ENCODE assay signal across 9 cellular contexts in genomic region chr20:25539742-25540201, GRCh38. TPM values are rescaled to one million over a fixed set of nuclear protein-coding genes. Genes with fewer than 3 reads are reported as not detected.
DNase-seq lines count a peak whose midpoint lies in the region; ATAC-seq and TF ChIP-seq lines count a peak whose summit lies in the region.
"Had no signal": no experiment of that assay in that cellular context is flagged by ENCODE, and none has a peak within 500 bp of the region (broad histone marks: within the 10 kb centered on the region; RNA-seq: fewer than 3 reads in every experiment).

No MANE protein-coding gene starts in this region.

- DNase-seq in Right ventricle myocardium inferior (ENCODE audit: missing footprints) (no peak), cardiac septum (ENCODE audit: low spot score) (no peak), esophagus squamous epithelium (lab: John Stamatoyannopoulos, UW) (no peak), aorta (no peak), HT-29 (ENCODE audit: low spot score) (no peak), NOMO-1 treated with dmso at 0.1 percent for 144 hours (lab: John Stamatoyannopoulos, UW; ENCODE audit: unreplicated experiment) (no peak)
- no peak for DNase-seq in activated CD4-positive, alpha-beta T cell treated with anti-CD3 and anti-CD28 coated beads for 4 hours
- DNase-seq: activated naive CD8-positive, alpha-beta T cell treated with anti-CD3 and anti-CD28 coated beads, Interleukin-2, amount 50 U/mL, for 24 hours had no signal

- no peak for TF ChIP-seq CTCF in esophagus squamous epithelium (IDR thresholded peaks at IDR 0.05)

- peak overlapping the region in 3 of 4 donors; percentile 35 to 58 (median 39) for H3K4me3 ChIP-seq in esophagus squamous epithelium
- H3K4me3 ChIP-seq in muscle layer of colon (ENCODE audit: low read depth in 1 of 2, low read length in 2 of 2) = peak overlapping the region; percentile 9 to 71
- peak overlapping the region; percentile 47 to 72 for H3K4me3 ChIP-seq in aorta (ENCODE audit: low read length in 2 of 2)

- TF ChIP-seq POLR2A in esophagus squamous epithelium (IDR thresholded peaks at IDR 0.05) = no peak

- H3K36me3 ChIP-seq in esophagus squamous epithelium (no peaks in the 10 kb centered on the region), muscle layer of colon (ENCODE audit: insufficient read depth, low read length) (no peaks in the 10 kb centered on the region), aorta (ENCODE audit: control insufficient read depth in 1 of 2, insufficient read depth in 2 of 2, low read length in 1 of 2) (no peaks in the 10 kb centered on the region)

- H3K9me3 ChIP-seq in esophagus squamous epithelium (no peaks in the 10 kb centered on the region), muscle layer of colon (ENCODE audit: low read length) (no peaks in the 10 kb centered on the region), aorta (ENCODE audit: control insufficient read depth, low read length) (no peaks in the 10 kb centered on the region)

- intact Hi-C loops in Right ventricle myocardium inferior (cut with DNase I) = loop anchor here (5.0 to 10.0 kb wide), 2 partner anchors 55 to 83 kb away; partner anchors contain the start of gene NANP
- intact Hi-C loops in cardiac septum (cut with DNase I) = no loop called here
- intact Hi-C loops in esophagus squamous epithelium (cut with DNase I) = no loop called here
- intact Hi-C loops in aorta (cut with DNase I) = loop anchor here in 1 of 2 donors (10.0 kb wide), 1 partner anchor 155 kb away; the partner anchor contains the start of gene ZNF337

- 32 to 39% methylated on average over 6 to 8 of the region's 10 CpGs for WGBS in esophagus squamous epithelium, 2 donors
- WGBS in aorta, 2 donors = 7 to 11% methylated on average over 10 of the region's 10 CpGs

- H3K27ac ChIP-seq in esophagus squamous epithelium = peak overlapping the region in 3 of 4 donors; percentile 49 to 71 (median 52)
- H3K27ac ChIP-seq in muscle layer of colon (ENCODE audit: low read depth, low read length) = peak overlapping the region; percentile 8
- peak overlapping the region in 1 of 2 donors; percentile 16 for H3K27ac ChIP-seq in aorta (ENCODE audit: low read depth in 1 of 2, low read length in 2 of 2)

- peaks cover 0 to 56% (median 24%) of the 10 kb centered on the region in 3 donors for H3K4me1 ChIP-seq in esophagus squamous epithelium
- peaks cover 23% of the 10 kb centered on the region for H3K4me1 ChIP-seq in muscle layer of colon (ENCODE audit: insufficient read depth, low read length)
- no peaks in the 10 kb centered on the region for H3K4me1 ChIP-seq in aorta (ENCODE audit: control insufficient read depth in 1 of 2, insufficient read depth in 2 of 2, low read length in 2 of 2)

- peak; percentile 37 for ATAC-seq in Right ventricle myocardium inferior
- peak; percentile 49 for ATAC-seq in aorta (ENCODE audit: low FRiP score)
- ATAC-seq: activated naive CD8-positive, alpha-beta T cell treated with anti-CD3 and anti-CD28 coated beads, Interleukin-2, amount 50 U/mL, for 24 hours had no signal

- peak overlapping the region; percentile 53 for H3K9ac ChIP-seq in muscle layer of colon (ENCODE audit: low read length)

- H3K27me3 ChIP-seq in esophagus squamous epithelium = no peaks in the 10 kb centered on the region
- no peaks in the 10 kb centered on the region for H3K27me3 ChIP-seq in muscle layer of colon (ENCODE audit: control insufficient read depth in 1 of 2, insufficient read depth in 2 of 2, low read length in 2 of 2)
- H3K27me3 ChIP-seq in aorta (ENCODE audit: control insufficient read depth in 1 of 2, insufficient read depth in 2 of 2, low read length in 1 of 2) = no peaks in the 10 kb centered on the region

RNA-seq across cellular contexts. Expression of gene NINL, which starts 45.6 kb away (rescaled TPM):
- total RNA-seq in Right ventricle myocardium inferior (7.8 TPM), cardiac septum (1.4 TPM), esophagus squamous epithelium (10 to 100 TPM in 1 of 4 donors, 1 to 10 TPM in 3; 2.5 to 11.6 (median 4.7) TPM), aorta (10 to 100 TPM in 1 of 2 donors, 1 to 10 TPM in 1; 9.1 to 16.7 TPM)
- polyA plus RNA-seq in aorta = 10 to 100 TPM in 1 of 2 donors, 1 to 10 TPM in 1; 6.0 to 28.3 TPM
- 1.2 TPM in 1 of 2 replicates, not detected in the other for total RNA-seq in HT-29 (2014; rRNA removed; shearing (Covaris generic))
